Comparison of ENCODE assay signal across 1 cellular context in the genomic region with DNA sequence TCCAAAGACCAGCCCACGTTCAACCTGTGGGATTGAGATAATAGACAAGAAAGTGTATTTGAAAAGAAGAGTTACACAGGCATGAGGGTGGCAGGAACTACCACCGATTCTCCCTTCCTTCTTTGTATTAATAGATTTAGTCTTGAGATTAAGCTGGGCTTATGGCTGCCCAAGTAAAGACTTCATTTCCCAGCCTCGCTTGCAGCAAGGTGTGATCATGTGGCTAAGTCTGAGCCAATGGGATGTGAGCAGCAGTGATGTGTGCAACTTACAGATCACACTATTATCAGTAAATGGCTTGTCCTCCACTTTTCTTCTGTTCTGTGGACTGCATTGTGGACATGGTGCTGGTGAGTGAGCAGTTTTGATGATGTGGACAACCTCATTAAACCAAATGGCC.
TF ChIP-seq lines count a peak whose summit lies in the region.

No MANE protein-coding gene starts in this region.

TF ChIP-seq in HCT116, 20 proteins besides CTCF, POLR2A, EP300 and RAD21 (continued from another document):
- TF ChIP-seq POLR2AphosphoS5 (IDR thresholded peaks at IDR 0.05; ENCODE audit: low read depth, low read length) (no peak), TCF7L2 (IDR thresholded peaks at IDR 0.05; ENCODE audit: borderline replicate concordance, extremely low read depth, insufficient read depth, insufficient read length) (no peak)
